ENCODE assay signal across 18 cellular contexts in genomic region chr10:62652564-62652963, GRCh38.
"Had no signal": no experiment of that assay in that cellular context is flagged by ENCODE, and none has a peak within 500 bp of the region (broad histone marks: within the 10 kb centered on the region; RNA-seq: fewer than 3 reads in every experiment).

No MANE protein-coding gene starts in this region.

- H3K27me3 Mint-ChIP-seq: activated naive CD4-positive, alpha-beta T cell treated with anti-CD3 and anti-CD28 coated beads, Interleukin-2, amount 50 U/mL, for 24 hours; central memory CD8-positive, alpha-beta T cell; natural killer cell treated with Interleukin-12 subunit alpha and Interleukin-12 subunit beta and Interleukin-15 and Interleukin-18, amount 100 ng/mL, for 72 hours; progenitor cell of endocrine pancreas had no signal

- H3K4me3 Mint-ChIP-seq: activated naive CD4-positive, alpha-beta T cell treated with anti-CD3 and anti-CD28 coated beads, Interleukin-2, amount 50 U/mL, for 24 hours; brain; central memory CD8-positive, alpha-beta T cell; natural killer cell treated with Interleukin-12 subunit alpha and Interleukin-12 subunit beta and Interleukin-15 and Interleukin-18, amount 100 ng/mL, for 72 hours had no signal

- DNase-seq: activated effector memory CD4-positive, alpha-beta T cell treated with Interleukin-2 at 50 U/mL for 16 hours; amygdala; cortex of kidney; effector CD8-positive, alpha-beta T cell; foreskin melanocyte; head of caudate nucleus; islet precursor cell; nucleus accumbens; right cardiac atrium; stimulated activated naive CD4-positive, alpha-beta T cell; upper lobe of left lung had no signal

- H3K4me1 Mint-ChIP-seq: brain had no signal

- H3K4me3 ChIP-seq: upper lobe of left lung had no signal

- H3K4me1 ChIP-seq: upper lobe of left lung had no signal

- H3K27ac Mint-ChIP-seq: activated naive CD4-positive, alpha-beta T cell treated with anti-CD3 and anti-CD28 coated beads, Interleukin-2, amount 50 U/mL, for 24 hours; brain; natural killer cell treated with Interleukin-12 subunit alpha and Interleukin-12 subunit beta and Interleukin-15 and Interleukin-18, amount 100 ng/mL, for 72 hours; progenitor cell of endocrine pancreas had no signal

- H3K27ac ChIP-seq: upper lobe of left lung had no signal

- H3K9me3 ChIP-seq: upper lobe of left lung had no signal

- H3K36me3 Mint-ChIP-seq: activated naive CD4-positive, alpha-beta T cell treated with anti-CD3 and anti-CD28 coated beads, Interleukin-2, amount 50 U/mL, for 24 hours; brain; natural killer cell treated with Interleukin-12 subunit alpha and Interleukin-12 subunit beta and Interleukin-15 and Interleukin-18, amount 100 ng/mL, for 72 hours had no signal

- H3K9me3 Mint-ChIP-seq: activated naive CD4-positive, alpha-beta T cell treated with anti-CD3 and anti-CD28 coated beads, Interleukin-2, amount 50 U/mL, for 24 hours; brain; central memory CD8-positive, alpha-beta T cell; natural killer cell treated with Interleukin-12 subunit alpha and Interleukin-12 subunit beta and Interleukin-15 and Interleukin-18, amount 100 ng/mL, for 72 hours had no signal

- H3K27me3 ChIP-seq: upper lobe of left lung had no signal

- ATAC-seq: activated CD4-positive, CD25-positive, alpha-beta regulatory T cell treated with anti-CD3 and anti-CD28 coated beads, Interleukin-2, amount 50 U/mL, for 24 hours; left lobe of liver; natural killer cell treated with Interleukin-12 subunit alpha and Interleukin-12 subunit beta and Interleukin-15 and Interleukin-18, amount 100 ng/mL, for 72 hours; right cardiac atrium had no signal

- H3K36me3 ChIP-seq: upper lobe of left lung had no signal
